8 cellular contexts compared by ENCODE assay signal in genomic region chr7:75599244-75599771, GRCh38.
DNase-seq lines count a peak whose midpoint lies in the region; ATAC-seq, FAIRE-seq and TF ChIP-seq lines count a peak whose summit lies in the region.

No MANE protein-coding gene starts in this region.

- intact Hi-C loops in Right ventricle myocardium superior (cut with DNase I) (no loop called here), psoas muscle (cut with DNase I) (no loop called here)

- H3K4me3 ChIP-seq in psoas muscle: no peak overlapping the region

- peak overlapping the region; percentile 36 for H3K27ac ChIP-seq in psoas muscle

- WGBS in psoas muscle, 3 donors: 6 to 15% (median 13%) methylated on average over 13 to 15 of the region's 15 CpGs

- FAIRE-seq in RCC 7860 (lab: Jason Lieb, UNC): no peak

- H3K4me1 ChIP-seq in psoas muscle: peaks cover 7% of the 10 kb centered on the region

- TF ChIP-seq CTCF in psoas muscle (IDR thresholded peaks at IDR 0.05): no peak

- no peaks in the 10 kb centered on the region for H3K27me3 ChIP-seq in psoas muscle (ENCODE audit: insufficient read depth in 3 of 3, low read length in 2 of 3)

- H3K36me3 ChIP-seq in psoas muscle (ENCODE audit: insufficient read depth in 1 of 2, low read depth in 1 of 2): no peaks in the 10 kb centered on the region

- no peaks in the 10 kb centered on the region for H3K9me3 ChIP-seq in psoas muscle

- ATAC-seq in Right ventricle myocardium superior (ENCODE audit: poor library complexity): peak; percentile 43
- no peak for ATAC-seq in psoas muscle
- ATAC-seq in HG03139 (IDR thresholded peaks at IDR 0.05; ENCODE audit: unreplicated experiment): no peak
- no peak for ATAC-seq in HG03135 (IDR thresholded peaks at IDR 0.05; ENCODE audit: unreplicated experiment)

- peak; percentile 70 for DNase-seq in DMS79 treated with DMSO at 0.1 percent for 48 hours (lab: John Stamatoyannopoulos, UW)
- DNase-seq in NCI-H524 treated with DMSO at 0.1 percent for 48 hours (lab: John Stamatoyannopoulos, UW): peak; percentile 52
- no peak for DNase-seq in Right ventricle myocardium superior
- no peak for DNase-seq in psoas muscle
- DNase-seq in stimulated activated CD4-positive, alpha-beta T cell treated with anti-CD3 and anti-CD28 coated beads, Interleukin-1b, Interleukin-23, amount 100 ng/mL, for 48 hours: no peak
- DNase-seq in RCC 7860 (ENCODE audit: low spot score): no peak

Comparison
In these comparisons a context has a peak if more than half of its experiments do, and no peak if none do; other contexts are left out.
1. DNase-seq: peak in DMS79 treated with DMSO at 0.1 percent for 48 hours (single experiment) and NCI-H524 treated with DMSO at 0.1 percent for 48 hours (single experiment); none in Right ventricle myocardium superior (single experiment), psoas muscle (0 of 2), stimulated activated CD4-positive, alpha-beta T cell treated with anti-CD3 and anti-CD28 coated beads, Interleukin-1b, Interleukin-23, amount 100 ng/mL, for 48 hours (single experiment) and RCC 7860 (single experiment).